8 cellular contexts compared by ENCODE assay signal in the genomic region with DNA sequence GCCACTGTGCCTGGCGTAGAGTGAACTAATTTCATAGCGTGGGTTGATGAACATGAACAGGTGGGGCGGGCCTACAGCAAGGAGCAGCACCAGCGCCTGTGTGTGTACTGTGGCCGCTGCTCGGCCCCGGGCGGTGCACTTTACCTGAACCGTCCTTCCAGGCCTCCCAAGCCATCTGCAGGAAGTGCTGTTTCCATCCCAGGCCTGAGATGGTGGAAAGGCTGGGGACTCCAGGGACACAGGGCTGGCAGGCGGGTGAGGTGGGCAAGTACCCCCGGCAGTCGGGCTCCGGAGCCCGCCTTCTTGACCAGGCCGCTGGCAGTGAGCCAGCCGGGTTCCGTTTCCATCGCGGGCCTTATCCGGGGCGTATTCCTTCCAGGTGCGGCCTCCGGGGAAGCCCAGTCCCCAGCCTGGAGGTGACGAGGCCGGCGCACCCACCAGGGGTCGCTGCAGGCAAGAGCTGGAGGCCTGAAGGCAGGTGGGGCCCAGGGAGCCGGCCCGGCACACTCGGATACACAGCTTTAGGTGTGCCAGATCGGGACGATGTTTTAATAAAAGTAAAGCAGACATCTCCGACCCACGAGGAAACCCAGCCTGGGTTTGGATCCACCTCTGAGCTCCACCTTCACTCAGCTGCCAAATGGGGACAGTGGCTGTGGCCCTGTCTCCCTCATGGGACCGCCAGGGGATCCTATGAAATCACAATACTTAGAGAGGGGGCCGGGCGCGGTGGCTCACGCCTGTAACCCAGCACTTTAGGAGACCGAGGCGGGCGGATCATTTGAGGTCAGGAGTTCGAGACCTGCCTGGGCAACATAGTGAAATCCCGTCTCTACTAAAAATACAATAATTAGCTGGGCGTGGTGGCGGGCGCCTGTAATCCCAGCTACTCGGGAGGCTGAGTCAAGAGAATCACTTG. TPM values are rescaled to one million over a fixed set of nuclear protein-coding genes. Genes with fewer than 3 reads are reported as not detected.
DNase-seq lines count a peak whose midpoint lies in the region; ATAC-seq and TF ChIP-seq lines count a peak whose summit lies in the region.

No MANE protein-coding gene starts in this region.

- peaks cover 25% of the 10 kb centered on the region for H3K27me3 Mint-ChIP-seq in activated B cell treated with CpG ODN at 0.5 μM for 24 hours

- H3K4me3 Mint-ChIP-seq in activated B cell treated with CpG ODN at 0.5 μM for 24 hours, result no peak overlapping the region

- H3K36me3 ChIP-seq in ES-I3 (ENCODE audit: insufficient read depth, low read length) (no peaks in the 10 kb centered on the region), H7 (replicated peaks; ENCODE audit: control insufficient read depth, insufficient read depth, low read length) (no peaks in the 10 kb centered on the region), mammary epithelial cell (ENCODE audit: insufficient read depth, low read length) (no peaks in the 10 kb centered on the region), lower lobe of right lung (no peaks in the 10 kb centered on the region)

- intact Hi-C loops in activated B cell treated with CpG ODN at 0.5 μM for 24 hours (cut with micrococcal nuclease), result loop anchor here (1.0 to 10.0 kb wide), 4 partner anchors 65 to 612 kb away; no protein-coding TSS in a partner anchor
- intact Hi-C loops in mammary epithelial cell (cut with micrococcal nuclease), result loop anchor here (2.0 to 5.0 kb wide), 2 partner anchors 65 to 77 kb away; partner anchors contain the start of gene KCNF1
- intact Hi-C loops in lower lobe of right lung (cut with DNase I), result no loop called here

- POLR2A ChIA-PET in activated B cell treated with CpG ODN at 0.5 μM for 24 hours (lab: Charles Lee), result interaction anchor here (0.6 to 0.7 kb wide), 2 partner anchors 19 to 642 kb away, joined by 5 to 7 read pairs; no protein-coding TSS in a partner anchor

- no TSS peak for BruUV-seq in mammary epithelial cell (replicated peaks; lab: Mats Ljungman, UMichigan)

- 59% methylated on average over 38 of the region's 48 CpGs for WGBS in mammary epithelial cell (ENCODE audit: low coverage, missing lambda C conversion rate)

- dilution Hi-C loops in mammary epithelial cell (cut with HindIII; ENCODE audit: low sequenced_read_pairs), result loop anchor here (5.0 kb wide), 2 partner anchors 67 to 297 kb away; a partner anchor contains a TSS

- TF ChIP-seq CTCF in activated B cell treated with CpG ODN at 0.5 μM for 24 hours (IDR thresholded peaks at IDR 0.05) (peak; percentile 21), mammary epithelial cell (conservative IDR thresholded peaks at IDR 0.05 in 1 of 2, IDR thresholded peaks at IDR 0.05 in 1 of 2; ENCODE audit: extremely low read depth in 1 of 2, insufficient read depth in 1 of 2, low read depth in 1 of 2, low read length in 2 of 2) (peak; percentile 61 to 94), lower lobe of right lung (IDR thresholded peaks at IDR 0.05) (peak; percentile 82)

- H3K4me1 ChIP-seq in ES-I3 (ENCODE audit: insufficient read depth, low read length) (peaks cover 14% of the 10 kb centered on the region), mammary epithelial cell (ENCODE audit: insufficient read depth, low read length) (no peaks in the 10 kb centered on the region), lower lobe of right lung (peaks cover 6% of the 10 kb centered on the region)

- no peaks in the 10 kb centered on the region for H3K79me2 ChIP-seq in mammary epithelial cell (ENCODE audit: insufficient read depth, low read length)

- H3K9ac ChIP-seq in ES-I3 (ENCODE audit: low read depth, low read length), result peak overlapping the region; percentile 2; the same call in 1 of the 2 replicates
- no peak overlapping the region for H3K9ac ChIP-seq in mammary epithelial cell (ENCODE audit: insufficient read depth, low read length)

- H3K9me3 ChIP-seq in ES-I3 (ENCODE audit: control insufficient read depth, insufficient read depth, low read length) (no peaks in the 10 kb centered on the region), mammary epithelial cell (replicated peaks; ENCODE audit: insufficient read depth, low read length) (no peaks in the 10 kb centered on the region), lower lobe of right lung (peaks cover under 1% of the 10 kb centered on the region)

- peak; percentile 97 for DNase-seq in H7
- peak; percentile 62 for DNase-seq in NCI-H146 treated with DMSO at 0.1 percent for 48 hours (lab: John Stamatoyannopoulos, UW; ENCODE audit: unreplicated experiment)
- DNase-seq in activated B cell treated with CpG ODN at 0.5 μM for 24 hours, result peak; percentile 65
- DNase-seq in mammary epithelial cell, result peak; percentile 46
- peak; percentile 82 for DNase-seq in lower lobe of right lung
- peak; percentile 77 for DNase-seq in stimulated activated CD8-positive, alpha-beta memory T cell treated with anti-CD3 and anti-CD28 coated beads, Interleukin-15, amount 100 ng/mL, for 24 hours (ENCODE audit: low read depth)
- DNase-seq in NCI-H2171 treated with DMSO at 0.1 percent for 48 hours (lab: John Stamatoyannopoulos, UW), result no peak

- H3K9me3 Mint-ChIP-seq in activated B cell treated with CpG ODN at 0.5 μM for 24 hours, result peaks cover 5% of the 10 kb centered on the region

- H3K4me1 Mint-ChIP-seq in activated B cell treated with CpG ODN at 0.5 μM for 24 hours, result peaks cover 8% of the 10 kb centered on the region

- no peaks in the 10 kb centered on the region for H3K36me3 Mint-ChIP-seq in activated B cell treated with CpG ODN at 0.5 μM for 24 hours (ENCODE audit: low read depth)

- no peaks in the 10 kb centered on the region for H4K20me1 ChIP-seq in mammary epithelial cell (ENCODE audit: insufficient read depth, low read length)

- no peaks in the 10 kb centered on the region; the same call in 1 of the 2 replicates for H3K27me3 ChIP-seq in H7 (ENCODE audit: control insufficient read depth, insufficient read depth, low read length)
- H3K27me3 ChIP-seq in mammary epithelial cell (ENCODE audit: insufficient read depth, low read length), result peaks cover 2% of the 10 kb centered on the region
- peaks cover 58% of the 10 kb centered on the region for H3K27me3 ChIP-seq in lower lobe of right lung (ENCODE audit: low read depth)

- in situ Hi-C loops in mammary epithelial cell (cut with MboI; ENCODE audit: low sequenced_read_pairs in 2 of 2), result loop anchor here (5.0 to 25.0 kb wide), 3 partner anchors 287 to 752 kb away; no protein-coding TSS in a partner anchor

- no peak overlapping the region for H3K27ac ChIP-seq in mammary epithelial cell (ENCODE audit: insufficient read depth, low read depth, low read length)
- H3K27ac ChIP-seq in lower lobe of right lung, result no peak overlapping the region

- no peak overlapping the region for H3K4me2 ChIP-seq in mammary epithelial cell (ENCODE audit: insufficient read depth, low read depth, low read length)

- CTCF ChIA-PET in activated B cell treated with CpG ODN at 0.5 μM for 24 hours (lab: Charles Lee) (interaction anchor here (1.0 to 1.5 kb wide), 7 partner anchors 9 to 747 kb away, joined by 3 to 8 read pairs (median 4); partner anchors contain the start of gene PDIA6), mammary epithelial cell (lab: Charles Lee; ENCODE audit: low non-redundant PET) (interaction anchor here (0.6 kb wide), 1 partner anchor 295 kb away, joined by 5 read pairs; no protein-coding TSS in a partner anchor)

- H2AFZ ChIP-seq in mammary epithelial cell (ENCODE audit: low read depth, low read length), result no peak overlapping the region

- ATAC-seq in activated B cell treated with CpG ODN at 0.5 μM for 24 hours (ENCODE audit: low read depth) (peak; percentile 67), lower lobe of right lung (peak; percentile 80 to 83)

- no peak overlapping the region for H3K27ac Mint-ChIP-seq in activated B cell treated with CpG ODN at 0.5 μM for 24 hours

- H3K4me3 ChIP-seq in H7 (ENCODE audit: insufficient read depth, low read depth, low read length) (no peak overlapping the region), mammary epithelial cell (replicated peaks in 1 of 3; ENCODE audit: insufficient read depth in 1 of 3, low read depth in 2 of 3, low read length in 3 of 3) (no peak overlapping the region), lower lobe of right lung (no peak overlapping the region)

RNA-seq across cellular contexts. Expression of gene PDIA6, which starts 22.7 kb away (rescaled TPM):
- total RNA-seq in H7 (2014; rRNA removed; shearing (Covaris generic)), result 330 and 354 TPM in 2 replicates
- total RNA-seq in activated B cell treated with CpG ODN at 0.5 μM for 24 hours (109 and 119 TPM in 2 replicates), mammary epithelial cell (100 to 1,000 TPM; 168 to 256 TPM), lower lobe of right lung (167 TPM)
- polyA plus RNA-seq in mammary epithelial cell, result 270 TPM
- polyA minus RNA-seq in mammary epithelial cell, result 139 TPM

Comparison
In these comparisons a context has a peak if more than half of its experiments do, and no peak if none do; other contexts are left out.
1. CTCF ChIP-seq: peak in every context shown above with its lines; median percentile 82 in lower lobe of right lung; 78 in mammary epithelial cell; 21 in activated B cell treated with CpG ODN at 0.5 μM for 24 hours.